In genomic region chr18:23401400-23402347, GRCh38 we compare ENCODE assay signal across 1 cellular context.
TF ChIP-seq lines count a peak whose summit lies in the region.

No MANE protein-coding gene starts in this region.

TF ChIP-seq in IMR-90, 13 proteins besides CTCF, POLR2A, EP300 and RAD21 (continued from another document):
- TF ChIP-seq RFX5 (IDR thresholded peaks at IDR 0.05; ENCODE audit: low read depth, low read length) (no peak), CHD1 (IDR thresholded peaks at IDR 0.05; ENCODE audit: low read depth, low read length) (no peak)
